ENCODE assay signal across 1 cellular context in genomic region chr1:52552505-52553371, GRCh38.
A peak's percentile ranks its signal among the peaks of the same experiment; 100 is the strongest.
TF ChIP-seq lines count a peak whose summit lies in the region.

TUT4 (minus strand) TSS chr1:52553092; CDS start chr1:52526280, 26,812 bp downstream.

TF ChIP-seq in HepG2, 621 proteins besides CTCF, POLR2A, EP300 and RAD21 (continued from another document and continues in another):
- TF ChIP-seq CREBL2 (CRISPR knock-in tag; IDR thresholded peaks at IDR 0.05; ENCODE audit: borderline replicate concordance) (peak; percentile 22; the same call in 1 of the 2 replicates), ZSCAN12 (CRISPR knock-in tag; IDR thresholded peaks at IDR 0.05) (0 out of 2 replicates have a peak, but pooled peaks have one; percentile 50), PHB2 (IDR thresholded peaks at IDR 0.05; ENCODE audit: partially characterized antibody) (no peak), ELF1 (CRISPR knock-in tag; IDR thresholded peaks at IDR 0.05) (no peak), SALL2 (CRISPR knock-in tag; IDR thresholded peaks at IDR 0.05) (no peak; the same call in 1 of the 2 replicates), ATF3 (CRISPR knock-in tag; IDR thresholded peaks at IDR 0.05) (peak; percentile 35; the same call in 1 of the 2 replicates), ZNF691 (CRISPR knock-in tag; IDR thresholded peaks at IDR 0.05; ENCODE audit: borderline replicate concordance, low read depth) (no peak), RERE (CRISPR knock-in tag; IDR thresholded peaks at IDR 0.05; ENCODE audit: low read depth) (no peak), PRDM10 (CRISPR knock-in tag; IDR thresholded peaks at IDR 0.05; ENCODE audit: low read depth) (no peak), MED13 (CRISPR knock-in tag; IDR thresholded peaks at IDR 0.05) (no peak), MBD4 (IDR thresholded peaks at IDR 0.05; ENCODE audit: borderline replicate concordance, low read length) (no peak), ZUFSP (CRISPR knock-in tag; IDR thresholded peaks at IDR 0.05; ENCODE audit: borderline replicate concordance) (no peak), RFX5 (IDR thresholded peaks at IDR 0.05; ENCODE audit: low read depth, low read length) (no peak), MLLT10 (CRISPR knock-in tag; IDR thresholded peaks at IDR 0.05) (no peak), ZNF432 (CRISPR knock-in tag; IDR thresholded peaks at IDR 0.05; ENCODE audit: borderline replicate concordance) (no peak), KLF16 (CRISPR knock-in tag; IDR thresholded peaks at IDR 0.05) (peak in 1 of 2 experiments; percentile 4; a peak in 1 of 4 replicates), ZFP62 (CRISPR knock-in tag; IDR thresholded peaks at IDR 0.05) (no peak), AFF4 (CRISPR knock-in tag; IDR thresholded peaks at IDR 0.05) (no peak), EEA1 (CRISPR knock-in tag; IDR thresholded peaks at IDR 0.05; ENCODE audit: borderline replicate concordance) (0 out of 2 replicates have a peak, but pooled peaks have one; percentile 56), CAMTA2 (CRISPR knock-in tag; IDR thresholded peaks at IDR 0.05; ENCODE audit: borderline replicate concordance) (no peak; the same call in 1 of the 2 replicates), ZNF281 (CRISPR knock-in tag; IDR thresholded peaks at IDR 0.05; ENCODE audit: borderline replicate concordance) (no peak), ZNF572 (CRISPR knock-in tag; IDR thresholded peaks at IDR 0.05) (no peak), ZNF317 (CRISPR knock-in tag; IDR thresholded peaks at IDR 0.05) (peak; percentile 22; the same call in 1 of the 2 replicates), DBP (CRISPR knock-in tag; IDR thresholded peaks at IDR 0.05; ENCODE audit: not compliant biosample characterization) (no peak), MZF1 (CRISPR knock-in tag; IDR thresholded peaks at IDR 0.05; ENCODE audit: borderline replicate concordance) (no peak), ZNF383 (CRISPR knock-in tag; IDR thresholded peaks at IDR 0.05; ENCODE audit: borderline replicate concordance) (no peak), EED (CRISPR knock-in tag; IDR thresholded peaks at IDR 0.05) (peak; percentile 66; the same call in 1 of the 2 replicates), RELA (CRISPR knock-in tag; IDR thresholded peaks at IDR 0.05) (no peak), MYPOP (CRISPR knock-in tag; IDR thresholded peaks at IDR 0.05) (peak; percentile 73), ATF4 (CRISPR knock-in tag; IDR thresholded peaks at IDR 0.05) (0 out of 4 replicates have a peak, but pooled peaks of 1 of the 2 experiments have one; percentile 23)
